Comparison of ENCODE assay signal across 8 cellular contexts in the genomic region with DNA sequence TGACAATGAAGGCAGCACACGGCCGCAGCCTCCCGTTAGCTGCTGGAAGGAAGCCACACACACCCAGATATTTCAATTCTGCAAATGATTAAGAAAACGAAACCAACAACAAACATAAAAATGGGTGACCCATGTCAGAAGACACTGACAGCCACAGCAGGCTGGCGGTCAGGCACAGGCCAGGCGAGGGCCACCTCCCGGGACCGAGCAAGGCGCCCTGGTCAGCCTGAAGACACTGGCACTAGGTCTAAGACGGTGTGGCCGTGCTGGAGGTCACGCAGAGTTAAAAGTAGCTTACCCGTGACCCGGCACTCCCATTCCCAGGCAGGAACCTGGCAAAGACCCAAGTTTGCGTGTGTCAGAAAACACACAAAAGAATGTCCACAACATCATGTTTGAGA.
A peak's percentile ranks its signal among the peaks of the same experiment; 100 is the strongest.
DNase-seq lines count a peak whose midpoint lies in the region; ATAC-seq, FAIRE-seq and TF ChIP-seq lines count a peak whose summit lies in the region.

No MANE protein-coding gene starts in this region.

- intact Hi-C loops in CD14-positive monocyte (cut with micrococcal nuclease), result loop anchor here in 1 of 2 donors (5.0 kb wide), 1 partner anchor 47 kb away; no protein-coding TSS in a partner anchor

- no peak for ATAC-seq in naive thymus-derived CD8-positive, alpha-beta T cell
- ATAC-seq in HG02588 (IDR thresholded peaks at IDR 0.05; ENCODE audit: unreplicated experiment), result no peak

- H3K4me3 Mint-ChIP-seq in CD14-positive monocyte, result peak overlapping the region; percentile 78 to 80
- peak overlapping the region; percentile 69 to 97 (median 87) for H3K4me3 Mint-ChIP-seq in naive thymus-derived CD8-positive, alpha-beta T cell

- DNase-seq in CD14-positive monocyte (ENCODE audit: low spot score), result no peak
- DNase-seq in NCI-H460 (ENCODE audit: extremely low read depth, low read depth), result peak; percentile 33
- DNase-seq in ecto neural progenitor cell (ENCODE audit: low spot score), result peak; percentile 42
- peak in 1 of 10 donors; percentile 55 for DNase-seq in naive thymus-derived CD8-positive, alpha-beta T cell
- no peak for DNase-seq in HTR-8/SVneo (ENCODE audit: insufficient read length, low spot score)
- DNase-seq in occipital lobe (lab: John Stamatoyannopoulos, UW), result no peak
- no peak for DNase-seq in DMS 273 treated with DMSO at 0.1 percent for 48 hours (lab: John Stamatoyannopoulos, UW)

- H3K27ac Mint-ChIP-seq in CD14-positive monocyte, result peak overlapping the region; percentile 89 to 97 (median 94)
- peak overlapping the region; percentile 92 to 99 (median 97) for H3K27ac Mint-ChIP-seq in naive thymus-derived CD8-positive, alpha-beta T cell

- POLR2A ChIA-PET in naive thymus-derived CD8-positive, alpha-beta T cell (lab: Charles Lee), result interaction anchor here (0.9 to 5.4 kb wide), 4 partner anchors 11 to 82 kb away, joined by 3 to 98 read pairs (median 4); partner anchors contain the start of gene HDAC4

- peaks cover 0 to 2% (median 0%) of the 10 kb centered on the region in 3 donors for H3K27me3 Mint-ChIP-seq in CD14-positive monocyte (ENCODE audit: low read depth in 3 of 3)
- no peaks in the 10 kb centered on the region for H3K27me3 Mint-ChIP-seq in naive thymus-derived CD8-positive, alpha-beta T cell

- no peak for TF ChIP-seq CTCF in CD14-positive monocyte (IDR thresholded peaks at IDR 0.05)

- no peak for FAIRE-seq in HTR-8/SVneo (lab: Jason Lieb, UNC)

- H3K4me1 Mint-ChIP-seq in CD14-positive monocyte, result peaks cover 50% of the 10 kb centered on the region
- H3K4me1 Mint-ChIP-seq in naive thymus-derived CD8-positive, alpha-beta T cell, result peaks cover 27 to 82% (median 66%) of the 10 kb centered on the region in 4 donors

- H3K9me3 Mint-ChIP-seq in CD14-positive monocyte, result peaks cover 0 to 8% (median 5%) of the 10 kb centered on the region in 7 donors
- peaks cover 0 to 6% (median 0%) of the 10 kb centered on the region in 9 donors for H3K9me3 Mint-ChIP-seq in naive thymus-derived CD8-positive, alpha-beta T cell

- peaks cover 32 to 50% of the 10 kb centered on the region in 2 donors for H3K36me3 Mint-ChIP-seq in CD14-positive monocyte
- H3K36me3 Mint-ChIP-seq in naive thymus-derived CD8-positive, alpha-beta T cell, result no peaks in the 10 kb centered on the region

Comparison
In these comparisons a context has a peak if more than half of its experiments do, and no peak if none do; other contexts are left out.
1. DNase-seq: peak in NCI-H460 (single experiment) and ecto neural progenitor cell (single experiment); none in CD14-positive monocyte (single experiment), HTR-8/SVneo (single experiment), occipital lobe (single experiment) and DMS 273 treated with DMSO at 0.1 percent for 48 hours (single experiment).